ENCODE assay signal across 9 cellular contexts in the genomic region with DNA sequence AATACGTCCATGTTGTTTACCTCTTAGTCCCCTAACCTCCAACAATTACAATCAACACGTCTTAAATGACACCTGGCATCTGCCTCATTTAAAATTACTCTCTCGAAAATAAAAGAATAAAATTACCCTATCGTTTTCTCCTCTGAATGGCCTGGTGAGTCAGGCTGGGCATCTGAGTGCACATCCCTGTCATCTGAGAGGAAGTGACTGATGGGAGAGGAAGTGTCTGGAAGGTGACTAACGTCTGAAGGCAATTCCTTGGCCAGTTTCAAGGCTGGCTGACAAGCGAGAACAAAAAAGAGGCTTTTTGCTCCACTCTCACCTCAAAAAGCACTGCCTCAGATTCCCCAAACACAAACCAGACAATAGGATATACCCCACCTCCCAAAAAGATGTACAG. TPM values are rescaled to one million over a fixed set of nuclear protein-coding genes. Genes with fewer than 3 reads are reported as not detected.
DNase-seq lines count a peak whose midpoint lies in the region; ATAC-seq and TF ChIP-seq lines count a peak whose summit lies in the region.
"Had no signal": no experiment of that assay in that cellular context is flagged by ENCODE, and none has a peak within 500 bp of the region (broad histone marks: within the 10 kb centered on the region; RNA-seq: fewer than 3 reads in every experiment).

No MANE protein-coding gene starts in this region.

- no peak overlapping the region for H2AFZ ChIP-seq in Karpas-422 (ENCODE audit: low read length)

- H3K79me2 ChIP-seq in Karpas-422 (ENCODE audit: low read length): no peaks in the 10 kb centered on the region

- H3K27ac ChIP-seq in Karpas-422 (ENCODE audit: low read length): no peak overlapping the region

- no peaks in the 10 kb centered on the region for H3K9me2 ChIP-seq in Karpas-422 (replicated peaks; ENCODE audit: insufficient read depth, low read length)

- H3K9me3 ChIP-seq in Karpas-422 (ENCODE audit: low read length): no peaks in the 10 kb centered on the region
- H3K9me3 ChIP-seq: body of pancreas had no signal

- H4K20me1 ChIP-seq in Karpas-422 (ENCODE audit: insufficient read depth, low read depth, low read length): peaks cover 79% of the 10 kb centered on the region

- peaks cover 94% of the 10 kb centered on the region for H3K4me1 Mint-ChIP-seq in WTC11

- H3K4me2 ChIP-seq in Karpas-422 (ENCODE audit: low read depth, low read length, poor library complexity, severe bottlenecking): no peak overlapping the region

- POLR2A ChIA-PET in WTC11 (lab: Charles Lee): no interaction called here

- ATAC-seq in WTC11 (no peak), GM21381 (IDR thresholded peaks at IDR 0.05; ENCODE audit: unreplicated experiment) (no peak)
- ATAC-seq: body of pancreas had no signal

- H3K36me3 Mint-ChIP-seq in WTC11: no peaks in the 10 kb centered on the region

- H3K4me3 ChIP-seq in Karpas-422 (ENCODE audit: low read length): no peak overlapping the region
- H3K4me3 ChIP-seq: body of pancreas had no signal

- TF ChIP-seq CTCF in WTC11 (IDR thresholded peaks at IDR 0.05): no peak

- H3K9ac ChIP-seq in Karpas-422 (ENCODE audit: low read length): no peak overlapping the region

- H3K27ac Mint-ChIP-seq in WTC11: peak overlapping the region; percentile 86

- H3K9me3 Mint-ChIP-seq in WTC11: no peaks in the 10 kb centered on the region

- no peak overlapping the region for H3K4me3 Mint-ChIP-seq in WTC11

- no peaks in the 10 kb centered on the region for H3K36me3 ChIP-seq in Karpas-422 (ENCODE audit: insufficient read depth, low read length)

- DNase-seq in AML-193 (lab: John Stamatoyannopoulos, UW) (peak; percentile 74 to 80), HT1080 (ENCODE audit: low read depth) (peak; percentile 96), WTC11 (ENCODE audit: low spot score) (no peak), left kidney (ENCODE audit: low read depth, low spot score) (peak; percentile 10), Karpas-422 (no peak), NCI-H1048 (lab: John Stamatoyannopoulos, UW) (no peak), DMS79 (lab: John Stamatoyannopoulos, UW) (no peak)

- peaks cover 22% of the 10 kb centered on the region for H3K4me1 ChIP-seq in Karpas-422 (ENCODE audit: low read length)

- no peaks in the 10 kb centered on the region for H3K27me3 Mint-ChIP-seq in WTC11 (ENCODE audit: low read depth)

- CTCF ChIA-PET in WTC11 (lab: Charles Lee): interaction anchor here (0.6 to 1.0 kb wide), 2 partner anchors 10 to 242 kb away, joined by 3 read pairs; no protein-coding TSS in a partner anchor

- no peaks in the 10 kb centered on the region for H3K27me3 ChIP-seq in Karpas-422 (ENCODE audit: low read length)
- H3K27me3 ChIP-seq: body of pancreas had no signal

TF ChIP-seq in WTC11, 78 proteins besides CTCF, POLR2A, EP300 and RAD21:
- no peak for TF ChIP-seq GABPB1 (CRISPR knock-in tag; IDR thresholded peaks at IDR 0.05)
- TF ChIP-seq MYBL2 (CRISPR knock-in tag; IDR thresholded peaks at IDR 0.05): no peak
- TF ChIP-seq, protein P1, sequence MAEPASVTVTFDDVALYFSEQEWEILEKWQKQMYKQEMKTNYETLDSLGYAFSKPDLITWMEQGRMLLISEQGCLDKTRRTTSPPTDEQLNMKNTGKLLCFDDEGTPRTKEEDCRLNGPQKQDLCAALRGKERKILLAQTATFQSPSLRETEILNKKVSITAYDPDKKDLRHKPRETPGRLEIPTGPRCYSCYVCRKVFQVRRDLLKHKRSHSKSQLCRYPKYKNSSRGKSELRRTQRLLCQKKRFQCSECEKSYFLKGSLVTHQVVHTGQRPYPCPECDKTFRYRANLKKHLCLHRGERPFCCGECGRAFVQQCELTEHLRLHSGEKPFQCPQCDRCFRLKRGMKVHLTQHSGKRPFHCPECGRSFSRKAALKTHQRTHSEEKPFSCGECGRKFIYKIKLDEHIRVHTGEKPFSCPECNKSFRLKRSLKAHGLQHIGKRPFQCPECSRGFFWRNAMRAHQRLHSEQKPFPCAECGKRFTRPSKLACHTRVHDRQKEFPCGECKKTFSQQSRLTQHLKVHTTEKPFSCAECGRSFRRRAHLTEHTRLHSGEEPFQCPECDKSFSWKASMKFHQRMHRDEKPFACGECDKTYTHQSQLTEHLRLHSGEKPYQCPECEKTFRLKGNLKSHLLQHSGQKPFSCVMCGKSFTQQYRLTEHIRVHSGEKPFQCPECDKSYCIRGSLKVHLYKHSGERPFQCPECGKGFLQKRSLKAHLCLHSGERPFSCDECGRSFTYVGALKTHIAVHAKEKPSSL (CRISPR knock-in tag; conservative IDR thresholded peaks at IDR 0.05): no peak
- TF ChIP-seq, protein P2, sequence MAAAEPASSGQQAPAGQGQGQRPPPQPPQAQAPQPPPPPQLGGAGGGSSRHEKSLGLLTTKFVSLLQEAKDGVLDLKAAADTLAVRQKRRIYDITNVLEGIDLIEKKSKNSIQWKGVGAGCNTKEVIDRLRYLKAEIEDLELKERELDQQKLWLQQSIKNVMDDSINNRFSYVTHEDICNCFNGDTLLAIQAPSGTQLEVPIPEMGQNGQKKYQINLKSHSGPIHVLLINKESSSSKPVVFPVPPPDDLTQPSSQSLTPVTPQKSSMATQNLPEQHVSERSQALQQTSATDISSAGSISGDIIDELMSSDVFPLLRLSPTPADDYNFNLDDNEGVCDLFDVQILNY (CRISPR knock-in tag; IDR thresholded peaks at IDR 0.05): no peak
- no peak for TF ChIP-seq ZNF423 (CRISPR knock-in tag; IDR thresholded peaks at IDR 0.05)
- TF ChIP-seq, protein P3, sequence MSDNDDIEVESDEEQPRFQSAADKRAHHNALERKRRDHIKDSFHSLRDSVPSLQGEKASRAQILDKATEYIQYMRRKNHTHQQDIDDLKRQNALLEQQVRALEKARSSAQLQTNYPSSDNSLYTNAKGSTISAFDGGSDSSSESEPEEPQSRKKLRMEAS (CRISPR knock-in tag; IDR thresholded peaks at IDR 0.05): no peak
- no peak for TF ChIP-seq ZNF138 (CRISPR knock-in tag; conservative IDR thresholded peaks at IDR 0.05)
- TF ChIP-seq, protein P4, sequence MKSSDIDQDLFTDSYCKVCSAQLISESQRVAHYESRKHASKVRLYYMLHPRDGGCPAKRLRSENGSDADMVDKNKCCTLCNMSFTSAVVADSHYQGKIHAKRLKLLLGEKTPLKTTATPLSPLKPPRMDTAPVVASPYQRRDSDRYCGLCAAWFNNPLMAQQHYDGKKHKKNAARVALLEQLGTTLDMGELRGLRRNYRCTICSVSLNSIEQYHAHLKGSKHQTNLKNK (CRISPR knock-in tag; IDR thresholded peaks at IDR 0.05): no peak
- TF ChIP-seq, protein P5, sequence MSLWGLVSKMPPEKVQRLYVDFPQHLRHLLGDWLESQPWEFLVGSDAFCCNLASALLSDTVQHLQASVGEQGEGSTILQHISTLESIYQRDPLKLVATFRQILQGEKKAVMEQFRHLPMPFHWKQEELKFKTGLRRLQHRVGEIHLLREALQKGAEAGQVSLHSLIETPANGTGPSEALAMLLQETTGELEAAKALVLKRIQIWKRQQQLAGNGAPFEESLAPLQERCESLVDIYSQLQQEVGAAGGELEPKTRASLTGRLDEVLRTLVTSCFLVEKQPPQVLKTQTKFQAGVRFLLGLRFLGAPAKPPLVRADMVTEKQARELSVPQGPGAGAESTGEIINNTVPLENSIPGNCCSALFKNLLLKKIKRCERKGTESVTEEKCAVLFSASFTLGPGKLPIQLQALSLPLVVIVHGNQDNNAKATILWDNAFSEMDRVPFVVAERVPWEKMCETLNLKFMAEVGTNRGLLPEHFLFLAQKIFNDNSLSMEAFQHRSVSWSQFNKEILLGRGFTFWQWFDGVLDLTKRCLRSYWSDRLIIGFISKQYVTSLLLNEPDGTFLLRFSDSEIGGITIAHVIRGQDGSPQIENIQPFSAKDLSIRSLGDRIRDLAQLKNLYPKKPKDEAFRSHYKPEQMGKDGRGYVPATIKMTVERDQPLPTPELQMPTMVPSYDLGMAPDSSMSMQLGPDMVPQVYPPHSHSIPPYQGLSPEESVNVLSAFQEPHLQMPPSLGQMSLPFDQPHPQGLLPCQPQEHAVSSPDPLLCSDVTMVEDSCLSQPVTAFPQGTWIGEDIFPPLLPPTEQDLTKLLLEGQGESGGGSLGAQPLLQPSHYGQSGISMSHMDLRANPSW (CRISPR knock-in tag; conservative IDR thresholded peaks at IDR 0.05; ENCODE audit: low read depth): no peak

RNA-seq across cellular contexts. Expression of a gene that starts 57.7 kb away (rescaled TPM):
- 194 and 203 TPM in 2 replicates for total RNA-seq in HT1080 (2014; rRNA removed; shearing (Covaris generic))
- 161 and 165 TPM in 2 replicates for polyA plus RNA-seq in HT1080 (2015; cell fraction: cytosol; rRNA removed)
- 75.1 and 83.1 TPM in 2 replicates for polyA plus RNA-seq in HT1080 (2015; cell fraction: nucleus; rRNA removed)
- 102 to 115 TPM (median 111 TPM) in 3 replicates for total RNA-seq in WTC11 (2021)
- total RNA-seq in Karpas-422 (2014; rRNA removed; shearing (Covaris generic); ENCODE audit: low replicate concordance): 62.8 and 85.1 TPM in 2 replicates

Comparison
In these comparisons a context has a peak if more than half of its experiments do, and no peak if none do; other contexts are left out.
1. DNase-seq: peak in AML-193 (2 of 2), HT1080 (single experiment) and left kidney (single experiment); none in WTC11 (single experiment), Karpas-422 (single experiment), NCI-H1048 (single experiment) and DMS79 (single experiment).